In the genomic region with DNA sequence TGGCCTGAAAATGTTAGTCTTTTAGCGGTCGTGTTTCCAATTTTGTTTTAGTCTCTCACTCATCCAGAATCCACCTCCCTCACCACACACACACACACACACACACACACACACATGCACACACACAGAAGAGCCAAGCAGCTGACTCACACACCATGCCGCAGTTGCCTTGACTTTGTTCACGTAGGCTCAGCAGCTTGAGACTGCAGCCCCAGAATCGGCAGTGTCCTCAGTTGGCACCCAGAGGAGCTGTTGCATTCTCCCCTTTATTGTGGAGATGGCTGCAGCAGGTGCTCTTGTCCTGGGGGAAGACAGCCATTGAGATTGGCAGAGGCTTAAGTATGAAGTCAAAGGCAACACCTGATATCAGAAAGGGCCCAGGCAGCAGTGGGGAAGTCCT, we compare ENCODE assay signal across 1 cellular context.
TF ChIP-seq lines count a peak whose summit lies in the region.

No MANE protein-coding gene starts in this region.

TF ChIP-seq in H1, 55 proteins besides CTCF, POLR2A, EP300 and RAD21 (continued from another document):
- no peak for TF ChIP-seq TEAD4 (IDR thresholded peaks at IDR 0.05; ENCODE audit: low read depth, low read length)
- no peak for TF ChIP-seq GABPA (IDR thresholded peaks at IDR 0.05; ENCODE audit: borderline replicate concordance, insufficient read depth, low read length)
